ENCODE assay signal across 2 cellular contexts in genomic region chr3:69865920-69866679, GRCh38.
TF ChIP-seq lines count a peak whose summit lies in the region.

No MANE protein-coding gene starts in this region.

TF ChIP-seq in liver, 16 proteins besides CTCF, POLR2A, EP300 and RAD21 (continued from another document):
- TF ChIP-seq FOXA2 (IDR thresholded peaks at IDR 0.05) (no peak), ZBTB33 (IDR thresholded peaks at IDR 0.05) (no peak)

TF ChIP-seq in HepG2, 621 proteins besides CTCF, POLR2A, EP300 and RAD21 (continued from another document):
- TF ChIP-seq HHEX (CRISPR knock-in tag; IDR thresholded peaks at IDR 0.05) (no peak), TP53 (CRISPR knock-in tag; conservative IDR thresholded peaks at IDR 0.05) (no peak), ZNF724P (CRISPR knock-in tag; IDR thresholded peaks at IDR 0.05; ENCODE audit: borderline replicate concordance) (no peak), ZNF383 (CRISPR knock-in tag; IDR thresholded peaks at IDR 0.05; ENCODE audit: borderline replicate concordance) (no peak), ZNF841 (CRISPR knock-in tag; IDR thresholded peaks at IDR 0.05; ENCODE audit: borderline replicate concordance) (no peak), MAZ (IDR thresholded peaks at IDR 0.05; ENCODE audit: borderline replicate concordance, low read depth, low read length) (no peak), MAZ (CRISPR knock-in tag; IDR thresholded peaks at IDR 0.05; ENCODE audit: low read depth) (no peak), KMT2A (CRISPR knock-in tag; IDR thresholded peaks at IDR 0.05) (no peak), HNF1A (IDR thresholded peaks at IDR 0.05; ENCODE audit: low read depth) (no peak), HNF1A (CRISPR knock-in tag; IDR thresholded peaks at IDR 0.05; ENCODE audit: borderline replicate concordance) (no peak), MEF2D (CRISPR knock-in tag; IDR thresholded peaks at IDR 0.05) (no peak), NFIB (CRISPR knock-in tag; IDR thresholded peaks at IDR 0.05; ENCODE audit: borderline replicate concordance) (no peak), ZNF891 (CRISPR knock-in tag; IDR thresholded peaks at IDR 0.05) (no peak)
- TF ChIP-seq, protein P1, sequence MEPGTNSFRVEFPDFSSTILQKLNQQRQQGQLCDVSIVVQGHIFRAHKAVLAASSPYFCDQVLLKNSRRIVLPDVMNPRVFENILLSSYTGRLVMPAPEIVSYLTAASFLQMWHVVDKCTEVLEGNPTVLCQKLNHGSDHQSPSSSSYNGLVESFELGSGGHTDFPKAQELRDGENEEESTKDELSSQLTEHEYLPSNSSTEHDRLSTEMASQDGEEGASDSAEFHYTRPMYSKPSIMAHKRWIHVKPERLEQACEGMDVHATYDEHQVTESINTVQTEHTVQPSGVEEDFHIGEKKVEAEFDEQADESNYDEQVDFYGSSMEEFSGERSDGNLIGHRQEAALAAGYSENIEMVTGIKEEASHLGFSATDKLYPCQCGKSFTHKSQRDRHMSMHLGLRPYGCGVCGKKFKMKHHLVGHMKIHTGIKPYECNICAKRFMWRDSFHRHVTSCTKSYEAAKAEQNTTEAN (CRISPR knock-in tag; conservative IDR thresholded peaks at IDR 0.05) = no peak
- TF ChIP-seq, protein P2, sequence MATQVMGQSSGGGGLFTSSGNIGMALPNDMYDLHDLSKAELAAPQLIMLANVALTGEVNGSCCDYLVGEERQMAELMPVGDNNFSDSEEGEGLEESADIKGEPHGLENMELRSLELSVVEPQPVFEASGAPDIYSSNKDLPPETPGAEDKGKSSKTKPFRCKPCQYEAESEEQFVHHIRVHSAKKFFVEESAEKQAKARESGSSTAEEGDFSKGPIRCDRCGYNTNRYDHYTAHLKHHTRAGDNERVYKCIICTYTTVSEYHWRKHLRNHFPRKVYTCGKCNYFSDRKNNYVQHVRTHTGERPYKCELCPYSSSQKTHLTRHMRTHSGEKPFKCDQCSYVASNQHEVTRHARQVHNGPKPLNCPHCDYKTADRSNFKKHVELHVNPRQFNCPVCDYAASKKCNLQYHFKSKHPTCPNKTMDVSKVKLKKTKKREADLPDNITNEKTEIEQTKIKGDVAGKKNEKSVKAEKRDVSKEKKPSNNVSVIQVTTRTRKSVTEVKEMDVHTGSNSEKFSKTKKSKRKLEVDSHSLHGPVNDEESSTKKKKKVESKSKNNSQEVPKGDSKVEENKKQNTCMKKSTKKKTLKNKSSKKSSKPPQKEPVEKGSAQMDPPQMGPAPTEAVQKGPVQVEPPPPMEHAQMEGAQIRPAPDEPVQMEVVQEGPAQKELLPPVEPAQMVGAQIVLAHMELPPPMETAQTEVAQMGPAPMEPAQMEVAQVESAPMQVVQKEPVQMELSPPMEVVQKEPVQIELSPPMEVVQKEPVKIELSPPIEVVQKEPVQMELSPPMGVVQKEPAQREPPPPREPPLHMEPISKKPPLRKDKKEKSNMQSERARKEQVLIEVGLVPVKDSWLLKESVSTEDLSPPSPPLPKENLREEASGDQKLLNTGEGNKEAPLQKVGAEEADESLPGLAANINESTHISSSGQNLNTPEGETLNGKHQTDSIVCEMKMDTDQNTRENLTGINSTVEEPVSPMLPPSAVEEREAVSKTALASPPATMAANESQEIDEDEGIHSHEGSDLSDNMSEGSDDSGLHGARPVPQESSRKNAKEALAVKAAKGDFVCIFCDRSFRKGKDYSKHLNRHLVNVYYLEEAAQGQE (IDR thresholded peaks at IDR 0.05; ENCODE audit: borderline replicate concordance in 1 of 2, low read depth in 1 of 2, low read length in 2 of 2) = no peak
- TF ChIP-seq, protein P3, sequence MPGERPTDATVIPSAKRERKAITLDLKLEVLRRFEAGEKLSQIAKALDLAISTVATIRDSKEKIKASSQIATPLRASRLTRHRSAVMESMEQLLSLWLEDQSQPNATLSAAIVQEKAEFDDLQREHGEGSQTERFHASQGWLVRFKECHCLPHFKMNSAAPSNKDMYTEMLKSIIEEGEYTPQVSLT (CRISPR knock-in tag; IDR thresholded peaks at IDR 0.05; ENCODE audit: borderline replicate concordance, low read depth) = no peak
TF ChIP-seq in HepG2: peak in this region for 0.
